ENCODE assay signal across 9 cellular contexts in genomic region chr11:96162816-96163499, GRCh38.
A peak's percentile ranks its signal among the peaks of the same experiment; 100 is the strongest.
DNase-seq lines count a peak whose midpoint lies in the region; ATAC-seq and TF ChIP-seq lines count a peak whose summit lies in the region.
"Had no signal": no experiment of that assay in that cellular context is flagged by ENCODE, and none has a peak within 500 bp of the region (broad histone marks: within the 10 kb centered on the region; RNA-seq: fewer than 3 reads in every experiment).

No MANE protein-coding gene starts in this region.

- intact Hi-C loops in ascending aorta (cut with DNase I) (loop anchor here (2.0 to 5.0 kb wide), 3 partner anchors 54 to 178 kb away; no protein-coding TSS in a partner anchor), left ventricle myocardium inferior (cut with micrococcal nuclease) (no loop called here), spleen (cut with DNase I; ENCODE audit: low total_unique reads) (no loop called here)

- peak overlapping the region; percentile 54 to 74 for H3K27ac ChIP-seq in ascending aorta
- peak overlapping the region; percentile 78 for H3K27ac ChIP-seq in left ventricle myocardium inferior (replicated peaks)
- peak overlapping the region in 7 of 8 donors; percentile 60 to 78 (median 69) for H3K27ac ChIP-seq in spleen
- H3K27ac ChIP-seq in caudate nucleus (ENCODE audit: low read depth, low read length), result no peak overlapping the region

- 56 to 76% (median 64%) methylated on average over 6 of the region's 6 CpGs for WGBS in spleen, 5 donors

- no peak for TF ChIP-seq POLR2A in spleen (IDR thresholded peaks at IDR 0.05)

- no peaks in the 10 kb centered on the region for H3K9me3 ChIP-seq in ascending aorta
- H3K9me3 ChIP-seq in left ventricle myocardium inferior (replicated peaks), result no peaks in the 10 kb centered on the region
- H3K9me3 ChIP-seq in spleen, result no peaks in the 10 kb centered on the region

- TF ChIP-seq CTCF in ascending aorta (IDR thresholded peaks at IDR 0.05) (no peak), left ventricle myocardium inferior (IDR thresholded peaks at IDR 0.05; ENCODE audit: borderline replicate concordance) (no peak), spleen (IDR thresholded peaks at IDR 0.05 in 8 of 11, conservative IDR thresholded peaks at IDR 0.05 in 3 of 11) (no peak)

- no peak overlapping the region for H3K4me3 ChIP-seq in ascending aorta
- H3K4me3 ChIP-seq in left ventricle myocardium inferior, result peak overlapping the region; percentile 7
- H3K4me3 ChIP-seq in spleen, result no peak overlapping the region

- H3K4me1 ChIP-seq in ascending aorta (peaks cover 0 to 49% of the 10 kb centered on the region in 2 donors), left ventricle myocardium inferior (peaks cover 63% of the 10 kb centered on the region), spleen (peaks cover 6 to 74% (median 35%) of the 10 kb centered on the region in 6 donors)

- no peaks in the 10 kb centered on the region for H3K27me3 ChIP-seq in ascending aorta
- H3K27me3 ChIP-seq in left ventricle myocardium inferior (ENCODE audit: low read depth), result no peaks in the 10 kb centered on the region
- no peaks in the 10 kb centered on the region for H3K27me3 ChIP-seq in spleen (replicated peaks in 1 of 7)

- peak; percentile 93 for DNase-seq in HCEC 1CT
- DNase-seq in ascending aorta (ENCODE audit: low spot score in 2 of 2), result peak in 1 of 2 donors; percentile 78
- no peak for DNase-seq in left ventricle myocardium inferior
- DNase-seq in spleen, result no peak
- DNase-seq in RPMI8226, result no peak
- no peak for DNase-seq in medulla oblongata (ENCODE audit: extremely low spot score)
- DNase-seq in caudate nucleus (lab: John Stamatoyannopoulos, UW), result no peak
- DNase-seq: activated gamma-delta T cell treated with Interleukin-2 at 50 U/mL for 16 hours had no signal

- no peak for ATAC-seq in HG03432 (IDR thresholded peaks at IDR 0.05; ENCODE audit: unreplicated experiment)

- H3K36me3 ChIP-seq in ascending aorta (no peaks in the 10 kb centered on the region), left ventricle myocardium inferior (no peaks in the 10 kb centered on the region), spleen (no peaks in the 10 kb centered on the region)
